ENCODE assay signal across 11 cellular contexts in genomic region chr17:81389585-81389984, GRCh38. TPM values are rescaled to one million over a fixed set of nuclear protein-coding genes. Genes with fewer than 3 reads are reported as not detected.
DNase-seq lines count a peak whose midpoint lies in the region; ATAC-seq and TF ChIP-seq lines count a peak whose summit lies in the region.
"Had no signal": no experiment of that assay in that cellular context is flagged by ENCODE, and none has a peak within 500 bp of the region (broad histone marks: within the 10 kb centered on the region; RNA-seq: fewer than 3 reads in every experiment).

No MANE protein-coding gene starts in this region.

- ATAC-seq in right cardiac atrium (no peak), GM21786 (IDR thresholded peaks at IDR 0.05; ENCODE audit: unreplicated experiment) (no peak), HG02870 (IDR thresholded peaks at IDR 0.05; ENCODE audit: unreplicated experiment) (no peak)

- CTCF ChIA-PET in A673 (lab: Charles Lee) = no interaction called here

- H3K4me3 ChIP-seq in A673 (ENCODE audit: low read depth, low read length, poor library complexity, severe bottlenecking) = no peak overlapping the region
- H3K4me3 ChIP-seq in right cardiac atrium (ENCODE audit: low read length) = no peak overlapping the region
- H3K4me3 ChIP-seq in sigmoid colon = no peak overlapping the region

- TF ChIP-seq EP300 in sigmoid colon (IDR thresholded peaks at IDR 0.05) = no peak

- POLR2A ChIA-PET in A673 (lab: Charles Lee; ENCODE audit: low non-redundant PET) = no interaction called here

- no peaks in the 10 kb centered on the region for H3K27me3 ChIP-seq in A673 (replicated peaks; ENCODE audit: insufficient read depth, low read depth, low read length, poor library complexity)
- H3K27me3 ChIP-seq in right cardiac atrium (ENCODE audit: control insufficient read depth, insufficient read depth) = no peaks in the 10 kb centered on the region
- no peaks in the 10 kb centered on the region for H3K27me3 ChIP-seq in sigmoid colon

- DNase-seq in A673 (ENCODE audit: low spot score) = no peak
- DNase-seq in right cardiac atrium = peak in 1 of 3 donors; percentile 26
- no peak for DNase-seq in sigmoid colon
- no peak for DNase-seq in kidney tubule cell (ENCODE audit: low spot score)
- DNase-seq in NCI-H345 treated with DMSO at 0.1 percent for 48 hours (lab: John Stamatoyannopoulos, UW; ENCODE audit: unreplicated experiment) = no peak
- DNase-seq: kidney glomerular epithelial cell, NCI-H2029 treated with DMSO at 0.1 percent for 48 hours had no signal

- 66% methylated on average over 10 of the region's 10 CpGs for WGBS in right cardiac atrium
- WGBS in sigmoid colon, 2 donors = 76 to 77% methylated on average over 10 of the region's 10 CpGs

- H3K9me3 ChIP-seq in A673 (ENCODE audit: low read depth, low read length, poor library complexity, severe bottlenecking) (no peaks in the 10 kb centered on the region), right cardiac atrium (ENCODE audit: control insufficient read depth, low read length) (no peaks in the 10 kb centered on the region), sigmoid colon (no peaks in the 10 kb centered on the region)

- no TSS peak for BruUV-seq in A673 (replicated peaks; lab: Mats Ljungman, UMichigan)

- no peak for TF ChIP-seq POLR2A in sigmoid colon (IDR thresholded peaks at IDR 0.05)

- H3K27ac ChIP-seq in A673 (ENCODE audit: low read depth, low read length, poor library complexity, severe bottlenecking) (peak overlapping the region; percentile 78), VCaP (peak overlapping the region; percentile 7; the same call in 1 of the 2 replicates), right cardiac atrium (ENCODE audit: low read length) (peak overlapping the region; percentile 76), sigmoid colon (peak overlapping the region; percentile 93 to 99 (median 98))
- H3K27ac ChIP-seq: KMS-11 had no signal

- TF ChIP-seq CTCF in A673 (conservative IDR thresholded peaks at IDR 0.05; ENCODE audit: low read depth, low read length) (no peak), VCaP (conservative IDR thresholded peaks at IDR 0.05) (no peak), sigmoid colon (IDR thresholded peaks at IDR 0.05) (no peak)

- peaks cover 69% of the 10 kb centered on the region for H3K4me1 ChIP-seq in A673 (ENCODE audit: insufficient read depth, low read length, poor library complexity, severe bottlenecking)
- peaks cover 18% of the 10 kb centered on the region for H3K4me1 ChIP-seq in right cardiac atrium (ENCODE audit: control insufficient read depth, insufficient read depth, low read length)
- peaks cover 0 to 82% (median 66%) of the 10 kb centered on the region in 4 donors for H3K4me1 ChIP-seq in sigmoid colon

- peaks cover 11% of the 10 kb centered on the region for H3K36me3 ChIP-seq in A673 (ENCODE audit: insufficient read depth, low read length, poor library complexity, severe bottlenecking)
- H3K36me3 ChIP-seq in sigmoid colon = no peaks in the 10 kb centered on the region

- intact Hi-C loops in A673 (cut with micrococcal nuclease; ENCODE audit: unreplicated experiment) (no loop called here), right cardiac atrium (cut with DNase I) (no loop called here), sigmoid colon (cut with DNase I) (no loop called here)

RNA-seq across cellular contexts. Expression of gene BAHCC1, which starts 5.7 kb away (rescaled TPM):
- 74.2 and 80.6 TPM in 2 replicates for total RNA-seq in A673 (2021)
- total RNA-seq in right cardiac atrium = 10 to 100 TPM in 2 of 4 donors, 1 to 10 TPM in 2; 8.3 to 12.8 (median 9.4) TPM
- 8.7 TPM for polyA plus RNA-seq in right cardiac atrium
- 10 to 100 TPM in 1 of 4 donors, 1 to 10 TPM in 3; 3.8 to 18.6 (median 7.2) TPM for total RNA-seq in sigmoid colon
- 10 to 100 TPM in 1 of 3 donors, 1 to 10 TPM in 2; 1.8 to 12.9 (median 3.0) TPM for polyA plus RNA-seq in sigmoid colon

Comparison
In these comparisons a context has a peak if more than half of its experiments do, and no peak if none do; other contexts are left out.
1. H3K27ac ChIP-seq: peak in every context shown above with its lines; median percentile 98 in sigmoid colon; 78 in A673; 76 in right cardiac atrium; 7 in VCaP.